Comparison of ENCODE assay signal across 16 cellular contexts in the genomic region with DNA sequence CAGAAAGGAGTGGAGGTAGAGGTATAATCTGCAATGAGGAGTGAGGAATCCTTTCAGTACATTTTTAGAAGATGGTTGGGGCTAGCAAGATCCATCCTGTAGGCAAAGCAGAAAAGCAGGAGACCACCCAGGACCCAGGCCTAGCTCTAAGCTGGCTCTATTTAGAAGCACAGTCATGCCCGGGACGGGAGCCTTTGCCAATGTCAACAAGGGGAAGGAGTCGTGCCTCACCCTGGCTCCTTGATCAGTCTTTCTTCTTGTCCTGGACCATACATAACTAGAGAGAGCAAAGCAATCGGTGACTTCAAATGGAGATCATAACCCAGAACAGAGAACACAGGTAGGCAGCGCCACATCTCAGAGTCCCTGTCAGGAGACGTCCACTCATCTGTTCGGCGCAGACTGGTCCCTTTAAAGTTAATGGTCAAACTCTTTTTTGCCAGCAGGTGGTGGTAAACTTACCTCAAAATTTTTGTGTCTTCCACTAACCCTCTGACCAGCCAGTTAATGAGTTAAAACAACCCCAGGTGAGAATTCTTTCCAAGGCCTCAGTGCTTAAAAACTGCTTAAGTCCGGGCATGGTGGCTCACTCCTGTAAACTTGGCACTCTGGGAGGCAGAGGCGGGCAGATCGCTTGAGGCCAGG. TPM values are rescaled to one million over a fixed set of nuclear protein-coding genes. Genes with fewer than 3 reads are reported as not detected.
A peak's percentile ranks its signal among the peaks of the same experiment; 100 is the strongest.
DNase-seq lines count a peak whose midpoint lies in the region; ATAC-seq, FAIRE-seq and TF ChIP-seq lines count a peak whose summit lies in the region.
"Had no signal": no experiment of that assay in that cellular context is flagged by ENCODE, and none has a peak within 500 bp of the region (broad histone marks: within the 10 kb centered on the region; RNA-seq: fewer than 3 reads in every experiment).

No MANE protein-coding gene starts in this region.

- no peak overlapping the region for H2AFZ ChIP-seq in Loucy (ENCODE audit: low read length)
- no peak overlapping the region for H2AFZ ChIP-seq in osteoblast (ENCODE audit: low read length)

- WGBS in pancreas, 2 donors, result 42 to 59% methylated on average over 11 of the region's 11 CpGs

- H3K4me1 ChIP-seq in Loucy (ENCODE audit: insufficient read depth, low read length, poor library complexity, severe bottlenecking) (no peaks in the 10 kb centered on the region), osteoblast (ENCODE audit: insufficient read depth, low read length) (no peaks in the 10 kb centered on the region), pancreas (no peaks in the 10 kb centered on the region)

- TF ChIP-seq CTCF in Loucy (conservative IDR thresholded peaks at IDR 0.05; ENCODE audit: low read length), result peak; percentile 38
- TF ChIP-seq CTCF in osteoblast (IDR thresholded peaks at IDR 0.05; ENCODE audit: extremely low read depth, low read depth, low read length), result peak; percentile 20
- no peak for TF ChIP-seq CTCF in pancreas (IDR thresholded peaks at IDR 0.05)

- H3K9me3 ChIP-seq in Loucy (ENCODE audit: insufficient read depth, low read depth, low read length) (no peaks in the 10 kb centered on the region), osteoblast (ENCODE audit: low read depth, low read length) (no peaks in the 10 kb centered on the region), pancreas (no peaks in the 10 kb centered on the region)

- H3K9me2 ChIP-seq in Loucy (replicated peaks; ENCODE audit: low read depth, low read length), result no peaks in the 10 kb centered on the region

- H3K79me2 ChIP-seq in Loucy (ENCODE audit: insufficient read depth, low read length), result no peaks in the 10 kb centered on the region
- no peaks in the 10 kb centered on the region for H3K79me2 ChIP-seq in osteoblast (ENCODE audit: insufficient read depth, low read length)

- no peak overlapping the region for H3K9ac ChIP-seq in Loucy (ENCODE audit: low read depth, low read length, poor library complexity, severe bottlenecking)

- H3F3A ChIP-seq in Loucy (ENCODE audit: low read depth), result no peaks in the 10 kb centered on the region

- ATAC-seq in pancreas, result no peak
- ATAC-seq: activated CD4-positive, alpha-beta T cell treated with anti-CD3 and anti-CD28 coated beads for 36 hours had no signal

- intact Hi-C loops in pancreas (cut with DNase I), result no loop called here

- no peaks in the 10 kb centered on the region for H3K36me3 ChIP-seq in Loucy (ENCODE audit: insufficient read depth, low read length)
- H3K36me3 ChIP-seq in osteoblast (ENCODE audit: insufficient read depth, low read length), result no peaks in the 10 kb centered on the region
- H3K36me3 ChIP-seq in pancreas, result no peaks in the 10 kb centered on the region

- H3K27me3 ChIP-seq in Loucy (ENCODE audit: insufficient read depth, low read length, poor library complexity, severe bottlenecking), result peaks cover 10% of the 10 kb centered on the region
- H3K27me3 ChIP-seq in osteoblast (ENCODE audit: insufficient read depth, low read length), result peaks cover 3% of the 10 kb centered on the region
- H3K27me3 ChIP-seq in pancreas, result peaks cover 0 to 8% (median 0%) of the 10 kb centered on the region in 4 donors

- H3K4me2 ChIP-seq in Loucy (ENCODE audit: low read depth, low read length, poor library complexity, severe bottlenecking) (no peak overlapping the region), osteoblast (ENCODE audit: insufficient read depth, low read length) (no peak overlapping the region)

- no peak overlapping the region for H3K27ac ChIP-seq in osteoblast (ENCODE audit: low read depth, low read length)
- no peak overlapping the region for H3K27ac ChIP-seq in pancreas

- H3K4me3 ChIP-seq in Loucy (ENCODE audit: low read length, poor library complexity, severe bottlenecking), result no peak overlapping the region
- H3K4me3 ChIP-seq in osteoblast (ENCODE audit: insufficient read depth, low read length), result no peak overlapping the region
- H3K4me3 ChIP-seq in pancreas, result no peak overlapping the region

- DNase-seq in NCI-H345 (lab: John Stamatoyannopoulos, UW), result peak; percentile 23
- DNase-seq in NCI-H345 treated with DMSO at 0.1 percent for 48 hours (lab: John Stamatoyannopoulos, UW; ENCODE audit: unreplicated experiment), result no peak
- peak; percentile 16 for DNase-seq in astrocyte of the hippocampus (ENCODE audit: low read depth, low spot score)
- DNase-seq in osteoblast (ENCODE audit: insufficient read length, low spot score, missing footprints), result no peak
- no peak for DNase-seq in NOMO-1 treated with dmso at 0.1 percent for 144 hours (lab: John Stamatoyannopoulos, UW; ENCODE audit: unreplicated experiment)
- DNase-seq in activated T-cell treated with anti-CD3 and anti-CD28 coated beads for 4 hours, result no peak
- DNase-seq in pancreas, result no peak
- DNase-seq: activated CD4-positive, alpha-beta T cell treated with anti-CD3 and anti-CD28 coated beads for 36 hours; activated effector memory CD4-positive, alpha-beta T cell treated with Interleukin-2 at 50 U/mL for 16 hours; GOT3; islet precursor cell; NCI-H1092; nucleus accumbens; Right ventricle myocardium superior; stimulated activated naive CD4-positive, alpha-beta T cell treated with Interleukin-2 at 50 U/mL for 16 hours had no signal

- no peak for FAIRE-seq in pancreas (lab: Jason Lieb, UNC)

- no peaks in the 10 kb centered on the region for H4K20me1 ChIP-seq in Loucy (ENCODE audit: insufficient read depth, low read length, poor library complexity, severe bottlenecking)
- no peaks in the 10 kb centered on the region for H4K20me1 ChIP-seq in osteoblast (ENCODE audit: insufficient read depth, low read length)

RNA-seq across cellular contexts. Expression of a gene that starts 8.0 kb away (rescaled TPM):
- 0.36 and 0.59 TPM in 2 replicates for total RNA-seq in osteoblast
- not detected for total RNA-seq in pancreas
- polyA plus RNA-seq in pancreas, result not detected
- total RNA-seq: activated CD4-positive, alpha-beta T cell treated with anti-CD3 and anti-CD28 coated beads for 36 hours; Right ventricle myocardium superior had no signal

Comparison
In these comparisons a context has a peak if more than half of its experiments do, and no peak if none do; other contexts are left out.
1. DNase-seq: peak in NCI-H345 (single experiment) and astrocyte of the hippocampus (single experiment); none in NCI-H345 treated with DMSO at 0.1 percent for 48 hours (single experiment), osteoblast (single experiment), NOMO-1 treated with dmso at 0.1 percent for 144 hours (single experiment), activated T-cell treated with anti-CD3 and anti-CD28 coated beads for 4 hours (single experiment) and pancreas (0 of 6).
2. CTCF ChIP-seq: peak in Loucy (single experiment) and osteoblast (single experiment); none in pancreas (0 of 4).